In the genomic region with DNA sequence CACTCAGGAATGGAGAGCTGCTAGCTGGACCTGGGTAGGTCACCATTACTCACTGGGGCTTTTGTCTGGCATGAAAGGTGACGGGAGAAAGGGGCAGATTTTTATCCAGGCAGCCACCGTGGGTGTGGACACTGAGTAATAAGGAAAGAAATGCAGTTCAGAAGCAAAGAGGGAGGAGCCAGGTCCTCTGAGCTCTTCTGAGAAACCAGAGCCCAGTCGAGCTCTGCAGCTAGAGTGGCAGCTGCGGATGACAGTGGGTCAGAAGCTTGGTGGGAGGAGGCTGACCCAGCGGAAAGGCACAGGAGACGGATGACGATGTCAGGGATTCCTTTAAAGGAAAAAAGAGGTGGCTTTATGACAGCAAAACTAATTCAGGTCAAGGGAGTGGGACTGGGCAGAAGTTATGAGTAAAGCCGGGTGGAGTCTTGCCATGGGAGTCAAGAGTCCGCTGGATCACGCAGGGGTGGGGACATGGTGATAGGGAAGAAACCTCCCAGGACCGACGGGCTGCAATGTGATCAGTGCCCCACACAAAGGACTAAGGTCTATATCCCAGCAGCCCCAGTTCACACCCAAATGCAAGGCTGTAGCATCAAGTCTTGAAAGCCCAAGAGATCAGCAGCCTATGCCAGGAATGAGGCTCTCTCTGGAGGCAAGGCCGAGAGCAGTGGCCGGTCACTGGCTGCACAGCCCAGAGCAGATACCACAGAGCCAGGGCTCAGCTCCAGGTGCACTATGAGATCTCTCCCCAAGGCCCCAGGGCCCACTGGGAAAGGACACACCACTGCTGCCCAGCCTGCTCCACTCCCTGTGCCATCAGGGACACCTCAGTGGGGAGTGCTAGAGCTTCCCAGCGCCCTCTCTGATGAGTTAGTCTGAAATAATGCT, we compare ENCODE assay signal across 8 cellular contexts. TPM values are rescaled to one million over a fixed set of nuclear protein-coding genes. Genes with fewer than 3 reads are reported as not detected.
DNase-seq lines count a peak whose midpoint lies in the region; ATAC-seq and TF ChIP-seq lines count a peak whose summit lies in the region.

No MANE protein-coding gene starts in this region.

- H3K4me1 ChIP-seq in mucosa of descending colon (ENCODE audit: low read depth) (peaks cover 57% of the 10 kb centered on the region), aorta (ENCODE audit: control insufficient read depth in 1 of 2, insufficient read depth in 2 of 2, low read length in 2 of 2) (no peaks in the 10 kb centered on the region)

- 16 to 22% methylated on average over 15 of the region's 15 CpGs for WGBS in aorta, 2 donors

- peak; percentile 75 for DNase-seq in Right ventricle myocardium inferior (ENCODE audit: missing footprints)
- DNase-seq in cardiac septum (ENCODE audit: low spot score) = no peak
- DNase-seq in mucosa of descending colon = peak; percentile 84 to 92 (median 89)
- peak; percentile 86 to 90 for DNase-seq in aorta
- no peak for DNase-seq in NCI-H2107 treated with DMSO at 0.1 percent for 48 hours (lab: John Stamatoyannopoulos, UW; ENCODE audit: unreplicated experiment)

- no peaks in the 10 kb centered on the region for H3K36me3 ChIP-seq in mucosa of descending colon (ENCODE audit: low read depth)
- H3K36me3 ChIP-seq in aorta (ENCODE audit: control insufficient read depth in 1 of 2, insufficient read depth in 2 of 2, low read length in 1 of 2) = no peaks in the 10 kb centered on the region

- no peak for TF ChIP-seq CTCF in mucosa of descending colon (IDR thresholded peaks at IDR 0.05)

- H3K9me3 ChIP-seq in mucosa of descending colon = no peaks in the 10 kb centered on the region
- H3K9me3 ChIP-seq in aorta (ENCODE audit: control insufficient read depth, low read length) = no peaks in the 10 kb centered on the region

- H3K27ac ChIP-seq in cingulate gyrus (ENCODE audit: low read depth, low read length) = peak overlapping the region; percentile 60
- H3K27ac ChIP-seq in aorta (ENCODE audit: low read depth in 1 of 2, low read length in 2 of 2) = peak overlapping the region; percentile 69 to 91

- no peaks in the 10 kb centered on the region for H3K27me3 ChIP-seq in aorta (ENCODE audit: control insufficient read depth in 1 of 2, insufficient read depth in 2 of 2, low read length in 1 of 2)

- H3K4me3 ChIP-seq in mucosa of descending colon (no peak overlapping the region), aorta (ENCODE audit: low read length in 2 of 2) (no peak overlapping the region)

- peak; percentile 70 for ATAC-seq in Right ventricle myocardium inferior
- peak; percentile 82 for ATAC-seq in mucosa of descending colon
- ATAC-seq in aorta (ENCODE audit: low FRiP score) = peak; percentile 82
- ATAC-seq in HG03175 (IDR thresholded peaks at IDR 0.05; ENCODE audit: unreplicated experiment) = no peak
- ATAC-seq in HG02973 (IDR thresholded peaks at IDR 0.05; ENCODE audit: unreplicated experiment) = no peak

- intact Hi-C loops in Right ventricle myocardium inferior (cut with DNase I) (no loop called here), cardiac septum (cut with DNase I) (no loop called here), mucosa of descending colon (cut with DNase I, micrococcal nuclease) (no loop called here), aorta (cut with DNase I) (no loop called here)

RNA-seq across cellular contexts. Expression of a gene that starts 6.3 kb away (rescaled TPM):
- total RNA-seq in Right ventricle myocardium inferior (10.9 TPM), cardiac septum (12.9 TPM), mucosa of descending colon (10 to 100 TPM; 22.8 to 39.1 (median 25.2) TPM), aorta (10 to 100 TPM; 28.3 to 35.7 TPM)
- 1 to 10 TPM; 8.3 to 9.0 TPM for polyA plus RNA-seq in aorta

Comparison
In these comparisons a context has a peak if more than half of its experiments do, and no peak if none do; other contexts are left out.
1. DNase-seq: peak in Right ventricle myocardium inferior (single experiment), mucosa of descending colon (3 of 3) and aorta (2 of 2); none in cardiac septum (single experiment) and NCI-H2107 treated with DMSO at 0.1 percent for 48 hours (single experiment).
2. ATAC-seq: peak in Right ventricle myocardium inferior (single experiment), mucosa of descending colon (single experiment) and aorta (single experiment); none in HG03175 (single experiment) and HG02973 (single experiment).